Comparison of ENCODE assay signal across 18 cellular contexts in genomic region chr12:43797561-43798217, GRCh38.
"Had no signal": no experiment of that assay in that cellular context is flagged by ENCODE, and none has a peak within 500 bp of the region (broad histone marks: within the 10 kb centered on the region; RNA-seq: fewer than 3 reads in every experiment).

No MANE protein-coding gene starts in this region.

- H3K27ac ChIP-seq: heart left ventricle, pancreas had no signal

- H3K4me1 Mint-ChIP-seq: endodermal cell, nephron had no signal

- DNase-seq: effector CD4-positive, alpha-beta T cell; endodermal cell; erythroblast; foreskin melanocyte; heart left ventricle; hypothalamus; kidney glomerular epithelial cell; mesendoderm; naive B cell; occipital lobe; pancreas; right cardiac atrium; small intestine; stimulated activated CD4-positive, alpha-beta T cell treated with anti-CD3 and anti-CD28 coated beads, Interleukin-12 subunit alpha, Interleukin-12 subunit beta, amount 100 ng/mL, for 4 hours; stimulated activated naive CD4-positive, alpha-beta T cell treated with Interleukin-2 at 50 U/mL for 16 hours; trophoblast cell had no signal

- H3K27ac Mint-ChIP-seq: endodermal cell, nephron, progenitor cell of endocrine pancreas had no signal

- H3K4me3 ChIP-seq: heart left ventricle, pancreas had no signal

- H3K4me3 Mint-ChIP-seq: endodermal cell, naive B cell, nephron had no signal

- H3K27me3 Mint-ChIP-seq: naive B cell, progenitor cell of endocrine pancreas had no signal

- H3K9me3 ChIP-seq: heart left ventricle, pancreas had no signal

- ATAC-seq: heart left ventricle, pancreas, right cardiac atrium had no signal

- H3K9me3 Mint-ChIP-seq: endodermal cell, naive B cell, nephron had no signal

- H3K27me3 ChIP-seq: heart left ventricle, pancreas had no signal
